Comparison of ENCODE assay signal across 8 cellular contexts in genomic region chr1:108559215-108560142, GRCh38. TPM values are rescaled to one million over a fixed set of nuclear protein-coding genes. Genes with fewer than 3 reads are reported as not detected.
A peak's percentile ranks its signal among the peaks of the same experiment; 100 is the strongest.
DNase-seq lines count a peak whose midpoint lies in the region; ATAC-seq and TF ChIP-seq lines count a peak whose summit lies in the region.

EEIG2 (plus strand) TSS chr1:108560100; CDS start chr1:108560429, 329 bp downstream.

- H3K9me3 ChIP-seq in HUES48 (ENCODE audit: control insufficient read depth, insufficient read depth, low read length) (no peaks in the 10 kb centered on the region), esophagus muscularis mucosa (no peaks in the 10 kb centered on the region)

- H3K4me1 ChIP-seq in HUES48 (ENCODE audit: control insufficient read depth, insufficient read depth, low read length) (peaks cover 40% of the 10 kb centered on the region), esophagus muscularis mucosa (peaks cover 12 to 29% (median 29%) of the 10 kb centered on the region in 4 donors)

- peak within 1 kb of the TSS; percentile 64 for H3K27ac ChIP-seq in HUES48 (ENCODE audit: low read depth, low read length)
- H3K27ac ChIP-seq in esophagus muscularis mucosa (replicated peaks in 1 of 4): peak within 1 kb of the TSS; percentile 68 to 77 (median 70)

- H3K36me3 ChIP-seq in HUES48 (ENCODE audit: control insufficient read depth, insufficient read depth, low read length) (no peaks in the 10 kb centered on the region), esophagus muscularis mucosa (no peaks in the 10 kb centered on the region)

- no peak for TF ChIP-seq POLR2A in esophagus muscularis mucosa (IDR thresholded peaks at IDR 0.05; ENCODE audit: low read depth)

- DNase-seq in DMS153 (lab: John Stamatoyannopoulos, UW): peak; percentile 80
- peak; percentile 96 for DNase-seq in OCI-M1 (lab: John Stamatoyannopoulos, UW)
- peak; percentile 89 for DNase-seq in activated T-cell treated with anti-CD3 and anti-CD28 coated beads for 24 hours (ENCODE audit: low read depth)
- DNase-seq in esophagus muscularis mucosa (ENCODE audit: extremely low spot score): peak; percentile 94
- peak; percentile 84 for DNase-seq in myocyte (ENCODE audit: low read depth)
- DNase-seq in stimulated activated CD8-positive, alpha-beta memory T cell treated with anti-CD3 and anti-CD28 coated beads, Interleukin-7, amount 100 ng/mL, for 24 hours (ENCODE audit: low read depth): peak; percentile 69

- intact Hi-C loops in esophagus muscularis mucosa (cut with DNase I): loop anchor here (5.0 kb wide), 2 partner anchors 47 to 83 kb away; no protein-coding TSS in a partner anchor

- H3K4me3 ChIP-seq in HUES48 (ENCODE audit: low read depth, low read length) (peak within 1 kb of the TSS; percentile 86), esophagus muscularis mucosa (peak within 1 kb of the TSS; percentile 69 to 80 (median 74))

- peak within 1 kb of the TSS; percentile 37; the same call in 1 of the 2 replicates for H3K9ac ChIP-seq in HUES48 (ENCODE audit: low read depth, low read length)

- no peaks in the 10 kb centered on the region for H3K27me3 ChIP-seq in HUES48 (ENCODE audit: control insufficient read depth, insufficient read depth, low read length)
- no peaks in the 10 kb centered on the region for H3K27me3 ChIP-seq in esophagus muscularis mucosa

- 44% methylated on average over 18 of the region's 55 CpGs for WGBS in esophagus muscularis mucosa

- TF ChIP-seq CTCF in esophagus muscularis mucosa (IDR thresholded peaks at IDR 0.05): peak; percentile 78 to 95 (median 84)

- no peak for TF ChIP-seq EP300 in esophagus muscularis mucosa (IDR thresholded peaks at IDR 0.05)

- ATAC-seq in GM21447 (IDR thresholded peaks at IDR 0.05; ENCODE audit: unreplicated experiment): peak; percentile 68

RNA-seq across cellular contexts. Expression of gene EEIG2, which starts in this region (rescaled TPM):
- total RNA-seq in esophagus muscularis mucosa (10 to 100 TPM; 11.6 to 17.2 (median 14.4) TPM), myocyte (4.5 and 5.9 TPM in 2 replicates)
- polyA plus RNA-seq in myocyte (2012): 2.5 TPM

Comparison
In these comparisons a context has a peak if more than half of its experiments do, and no peak if none do; other contexts are left out.
1. Peak in every context shown above with its lines: DNase-seq, ATAC-seq, H3K4me3 ChIP-seq and H3K27ac ChIP-seq.